Comparison of ENCODE assay signal across 4 cellular contexts in the genomic region with DNA sequence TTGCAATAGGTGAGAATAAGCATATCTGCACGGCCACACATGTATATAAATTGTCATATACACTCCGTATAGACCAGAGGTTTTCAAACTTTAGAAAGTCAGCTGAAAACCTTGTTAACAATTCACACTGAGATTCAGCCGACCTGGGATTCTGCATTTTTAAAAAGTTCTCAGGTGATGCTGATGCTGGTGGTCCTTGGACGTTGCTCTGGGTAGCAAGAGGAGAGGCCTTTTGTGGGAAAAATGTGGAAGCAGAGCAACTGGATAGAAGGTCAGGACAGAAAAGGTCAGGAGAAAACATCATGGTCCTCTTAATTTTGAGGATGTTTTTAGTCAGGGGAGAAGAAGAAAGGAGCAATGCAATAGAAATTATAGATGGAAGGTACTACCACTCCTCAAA. TPM values are rescaled to one million over a fixed set of nuclear protein-coding genes. Genes with fewer than 3 reads are reported as not detected.
"Had no signal": no experiment of that assay in that cellular context is flagged by ENCODE, and none has a peak within 500 bp of the region (broad histone marks: within the 10 kb centered on the region; RNA-seq: fewer than 3 reads in every experiment).

No MANE protein-coding gene starts in this region.

RNA-seq across cellular contexts. Expression of a gene that starts 52.9 kb away (rescaled TPM):
- total RNA-seq: LHCN-M2, M059J, MCF 10A, NCI-H460 had no signal
